1 cellular context compared by ENCODE assay signal in genomic region chr3:152436707-152437615, GRCh38.
A peak's percentile ranks its signal among the peaks of the same experiment; 100 is the strongest.
TF ChIP-seq lines count a peak whose summit lies in the region.

No MANE protein-coding gene starts in this region.

TF ChIP-seq in HepG2, 621 proteins besides CTCF, POLR2A, EP300 and RAD21 (continued from another document):
- TF ChIP-seq ZNF770 (CRISPR knock-in tag; IDR thresholded peaks at IDR 0.05) (no peak), ZNF660 (CRISPR knock-in tag; IDR thresholded peaks at IDR 0.05; ENCODE audit: borderline replicate concordance, low read depth) (no peak), MAFF (IDR thresholded peaks at IDR 0.05; ENCODE audit: low read depth, low read length) (peak; percentile 79), DMAP1 (CRISPR knock-in tag; IDR thresholded peaks at IDR 0.05) (no peak), ZNF337 (CRISPR knock-in tag; IDR thresholded peaks at IDR 0.05; ENCODE audit: borderline replicate concordance, low read depth) (no peak), ZNF44 (CRISPR knock-in tag; IDR thresholded peaks at IDR 0.05) (no peak), SP1 (IDR thresholded peaks at IDR 0.05) (no peak), SP1 (CRISPR knock-in tag; IDR thresholded peaks at IDR 0.05) (no peak), ZBTB44 (CRISPR knock-in tag; IDR thresholded peaks at IDR 0.05) (no peak), MLLT10 (CRISPR knock-in tag; IDR thresholded peaks at IDR 0.05) (no peak), SRSF4 (IDR thresholded peaks at IDR 0.05; ENCODE audit: low read depth, low read length, poor library complexity, severe bottlenecking) (no peak), ZBTB43 (CRISPR knock-in tag; conservative IDR thresholded peaks at IDR 0.05) (no peak), IKZF5 (CRISPR knock-in tag; IDR thresholded peaks at IDR 0.05) (no peak), SMAD9 (CRISPR knock-in tag; IDR thresholded peaks at IDR 0.05) (no peak), SSRP1 (CRISPR knock-in tag; IDR thresholded peaks at IDR 0.05) (no peak), ATAD3A (CRISPR knock-in tag; IDR thresholded peaks at IDR 0.05) (no peak)
- TF ChIP-seq, protein P1, sequence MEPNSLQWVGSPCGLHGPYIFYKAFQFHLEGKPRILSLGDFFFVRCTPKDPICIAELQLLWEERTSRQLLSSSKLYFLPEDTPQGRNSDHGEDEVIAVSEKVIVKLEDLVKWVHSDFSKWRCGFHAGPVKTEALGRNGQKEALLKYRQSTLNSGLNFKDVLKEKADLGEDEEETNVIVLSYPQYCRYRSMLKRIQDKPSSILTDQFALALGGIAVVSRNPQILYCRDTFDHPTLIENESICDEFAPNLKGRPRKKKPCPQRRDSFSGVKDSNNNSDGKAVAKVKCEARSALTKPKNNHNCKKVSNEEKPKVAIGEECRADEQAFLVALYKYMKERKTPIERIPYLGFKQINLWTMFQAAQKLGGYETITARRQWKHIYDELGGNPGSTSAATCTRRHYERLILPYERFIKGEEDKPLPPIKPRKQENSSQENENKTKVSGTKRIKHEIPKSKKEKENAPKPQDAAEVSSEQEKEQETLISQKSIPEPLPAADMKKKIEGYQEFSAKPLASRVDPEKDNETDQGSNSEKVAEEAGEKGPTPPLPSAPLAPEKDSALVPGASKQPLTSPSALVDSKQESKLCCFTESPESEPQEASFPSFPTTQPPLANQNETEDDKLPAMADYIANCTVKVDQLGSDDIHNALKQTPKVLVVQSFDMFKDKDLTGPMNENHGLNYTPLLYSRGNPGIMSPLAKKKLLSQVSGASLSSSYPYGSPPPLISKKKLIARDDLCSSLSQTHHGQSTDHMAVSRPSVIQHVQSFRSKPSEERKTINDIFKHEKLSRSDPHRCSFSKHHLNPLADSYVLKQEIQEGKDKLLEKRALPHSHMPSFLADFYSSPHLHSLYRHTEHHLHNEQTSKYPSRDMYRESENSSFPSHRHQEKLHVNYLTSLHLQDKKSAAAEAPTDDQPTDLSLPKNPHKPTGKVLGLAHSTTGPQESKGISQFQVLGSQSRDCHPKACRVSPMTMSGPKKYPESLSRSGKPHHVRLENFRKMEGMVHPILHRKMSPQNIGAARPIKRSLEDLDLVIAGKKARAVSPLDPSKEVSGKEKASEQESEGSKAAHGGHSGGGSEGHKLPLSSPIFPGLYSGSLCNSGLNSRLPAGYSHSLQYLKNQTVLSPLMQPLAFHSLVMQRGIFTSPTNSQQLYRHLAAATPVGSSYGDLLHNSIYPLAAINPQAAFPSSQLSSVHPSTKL (CRISPR knock-in tag; IDR thresholded peaks at IDR 0.05), result no peak
